10 cellular contexts compared by ENCODE assay signal in genomic region chr12:112183141-112183581, GRCh38. TPM values are rescaled to one million over a fixed set of nuclear protein-coding genes. Genes with fewer than 3 reads are reported as not detected.
A peak's percentile ranks its signal among the peaks of the same experiment; 100 is the strongest.
DNase-seq lines count a peak whose midpoint lies in the region; ATAC-seq and TF ChIP-seq lines count a peak whose summit lies in the region.
"Had no signal": no experiment of that assay in that cellular context is flagged by ENCODE, and none has a peak within 500 bp of the region (broad histone marks: within the 10 kb centered on the region; RNA-seq: fewer than 3 reads in every experiment).

No MANE protein-coding gene starts in this region.

- intact Hi-C loops in prostate gland (cut with DNase I) = no loop called here

- H3K9me3 Mint-ChIP-seq in HFFc6 = no peaks in the 10 kb centered on the region

- no peak overlapping the region for H3K4me3 Mint-ChIP-seq in HFFc6

- H3K36me3 Mint-ChIP-seq in HFFc6 (ENCODE audit: low read depth) = 0 out of 2 replicates have a peak, but pooled peaks cover 10% of the 10 kb centered on the region

- H3K36me3 ChIP-seq in BE2C (peaks cover 42% of the 10 kb centered on the region), prostate gland (peaks cover 0 to 9% of the 10 kb centered on the region in 2 donors)

- no peak for TF ChIP-seq POLR2A in prostate gland (IDR thresholded peaks at IDR 0.05)

- H3K27me3 ChIP-seq in BE2C (no peaks in the 10 kb centered on the region), prostate gland (replicated peaks; ENCODE audit: insufficient read depth) (no peaks in the 10 kb centered on the region)

- peaks cover 4% of the 10 kb centered on the region; the same call in 1 of the 2 replicates for H3K4me1 ChIP-seq in BE2C
- H3K4me1 ChIP-seq in prostate gland (replicated peaks) = no peaks in the 10 kb centered on the region

- H3K4me3 ChIP-seq in BE2C (ENCODE audit: low read depth, low read length) = no peak overlapping the region
- H3K4me3 ChIP-seq in prostate gland = no peak overlapping the region
- H3K4me3 ChIP-seq: coronary artery had no signal

- no peaks in the 10 kb centered on the region; the same call in none of the 2 replicates for H3K27me3 Mint-ChIP-seq in HFFc6 (ENCODE audit: insufficient read depth)

- peak; percentile 68 for DNase-seq in COLO829 (ENCODE audit: low spot score)
- no peak for DNase-seq in HFFc6
- DNase-seq in amniotic epithelial cell (ENCODE audit: low read depth) = peak; percentile 46
- DNase-seq in myocyte (ENCODE audit: low read depth) = peak; percentile 49
- DNase-seq in BE2C = no peak
- no peak for DNase-seq in globus pallidus (ENCODE audit: low spot score)
- DNase-seq in prostate gland (ENCODE audit: low spot score) = no peak
- DNase-seq: NCI-H526 had no signal

- no peak overlapping the region for H3K27ac ChIP-seq in prostate gland

- H3K4me1 Mint-ChIP-seq in HFFc6 (ENCODE audit: low read depth) = no peaks in the 10 kb centered on the region

- 21% methylated on average over 2 of the region's 2 CpGs for WGBS in prostate gland

- peak overlapping the region; percentile 61 for H3K27ac Mint-ChIP-seq in HFFc6

- TF ChIP-seq CTCF in HFFc6 (IDR thresholded peaks at IDR 0.05) (no peak), BE2C (IDR thresholded peaks at IDR 0.05; ENCODE audit: low read depth, low read length) (no peak), prostate gland (IDR thresholded peaks at IDR 0.05) (no peak)

- ATAC-seq in HG03439 (IDR thresholded peaks at IDR 0.05; ENCODE audit: unreplicated experiment) = no peak

- H3K9me3 ChIP-seq in BE2C (no peaks in the 10 kb centered on the region), prostate gland (no peaks in the 10 kb centered on the region)

RNA-seq across cellular contexts. Expression of gene TRAFD1, which starts 57.8 kb away (rescaled TPM):
- 10 to 100 TPM; 22.8 to 25.1 (median 24.0) TPM for total RNA-seq in HFFc6 (2021; fragmentation: NEBNext Ultra II Directional; extraction: Animal tissue kit (Norgen Biotek cat#: 25700))
- total RNA-seq in myocyte (44.0 and 56.9 TPM in 2 replicates), prostate gland (10 to 100 TPM; 44.8 to 56.4 TPM)
- polyA plus RNA-seq in myocyte (2012) = 37.7 TPM
- 14.3 TPM for polyA plus RNA-seq in BE2C (2012; ENCODE audit: insufficient read depth, insufficient read length, low read depth)

Comparison
In these comparisons a context has a peak if more than half of its experiments do, and no peak if none do; other contexts are left out.
1. DNase-seq: peak in COLO829 (single experiment), amniotic epithelial cell (single experiment) and myocyte (single experiment); none in HFFc6 (single experiment), BE2C (single experiment), globus pallidus (single experiment) and prostate gland (single experiment).